8 cellular contexts compared by ENCODE assay signal in genomic region chr7:100190059-100190711, GRCh38. TPM values are rescaled to one million over a fixed set of nuclear protein-coding genes. Genes with fewer than 3 reads are reported as not detected.
DNase-seq lines count a peak whose midpoint lies in the region; ATAC-seq and TF ChIP-seq lines count a peak whose summit lies in the region.

No MANE protein-coding gene starts in this region.

- intact Hi-C loops in activated CD4-positive, alpha-beta T cell treated with anti-CD3 and anti-CD28 coated beads for 36 hours (cut with DNase I, micrococcal nuclease): loop anchor here (1.0 to 2.0 kb wide), 4 partner anchors 19 to 217 kb away; no protein-coding TSS in a partner anchor
- intact Hi-C loops in naive thymus-derived CD4-positive, alpha-beta T cell (cut with micrococcal nuclease): loop anchor here in 1 of 2 donors (1.0 kb wide), 5 partner anchors 21 to 217 kb away; no protein-coding TSS in a partner anchor

- H3K27ac Mint-ChIP-seq in activated CD4-positive, alpha-beta T cell treated with anti-CD3 and anti-CD28 coated beads for 36 hours: peak overlapping the region; percentile 81
- H3K27ac Mint-ChIP-seq in naive thymus-derived CD4-positive, alpha-beta T cell: peak overlapping the region in 8 of 9 donors; percentile 19 to 90 (median 76)

- no peaks in the 10 kb centered on the region for H3K9me3 ChIP-seq in naive thymus-derived CD4-positive, alpha-beta T cell (ENCODE audit: control insufficient read depth in 2 of 3, low read length in 3 of 3)

- ATAC-seq in activated CD4-positive, alpha-beta T cell treated with anti-CD3 and anti-CD28 coated beads for 36 hours: peak; percentile 91
- peak; percentile 86 for ATAC-seq in naive thymus-derived CD4-positive, alpha-beta T cell
- no peak for ATAC-seq in esophagus mucosa

- TF ChIP-seq CTCF in LNCaP clone FGC (IDR thresholded peaks at IDR 0.05; ENCODE audit: control insufficient read depth, extremely low read depth, insufficient read depth): peak; percentile 25; the same call in 1 of the 2 replicates

- POLR2A ChIA-PET in activated CD4-positive, alpha-beta T cell treated with anti-CD3 and anti-CD28 coated beads for 36 hours (lab: Charles Lee): interaction anchor here (1.3 kb wide), 1 partner anchor 206 kb away, joined by 3 read pairs; no protein-coding TSS in a partner anchor
- POLR2A ChIA-PET in naive thymus-derived CD4-positive, alpha-beta T cell (lab: Charles Lee): interaction anchor here (0.8 to 20.9 kb wide), 15 partner anchors 11 to 257 kb away, joined by 3 to 383 read pairs (median 6); partner anchors contain the start of genes GAL3ST4, GPC2, LAMTOR4 and MBLAC1

- no peaks in the 10 kb centered on the region for H3K9me3 Mint-ChIP-seq in activated CD4-positive, alpha-beta T cell treated with anti-CD3 and anti-CD28 coated beads for 36 hours (ENCODE audit: low read depth)
- H3K9me3 Mint-ChIP-seq in naive thymus-derived CD4-positive, alpha-beta T cell: no peaks in the 10 kb centered on the region

- peaks cover 0 to 22% of the 10 kb centered on the region in 2 donors for H3K4me1 ChIP-seq in naive thymus-derived CD4-positive, alpha-beta T cell (ENCODE audit: control insufficient read depth in 2 of 2, insufficient read depth in 2 of 2, low read length in 2 of 2)

- no peak overlapping the region for H3K4me3 Mint-ChIP-seq in activated CD4-positive, alpha-beta T cell treated with anti-CD3 and anti-CD28 coated beads for 36 hours
- peak overlapping the region in 3 of 10 donors; percentile 12 to 18 (median 15) for H3K4me3 Mint-ChIP-seq in naive thymus-derived CD4-positive, alpha-beta T cell

- H3K36me3 Mint-ChIP-seq in activated CD4-positive, alpha-beta T cell treated with anti-CD3 and anti-CD28 coated beads for 36 hours (ENCODE audit: low read depth): peaks cover 2% of the 10 kb centered on the region
- H3K36me3 Mint-ChIP-seq in naive thymus-derived CD4-positive, alpha-beta T cell: peaks cover 0 to 8% (median 0%) of the 10 kb centered on the region in 5 donors

- H3K27me3 Mint-ChIP-seq in activated CD4-positive, alpha-beta T cell treated with anti-CD3 and anti-CD28 coated beads for 36 hours: no peaks in the 10 kb centered on the region
- no peaks in the 10 kb centered on the region for H3K27me3 Mint-ChIP-seq in naive thymus-derived CD4-positive, alpha-beta T cell

- peak overlapping the region; percentile 15 for H3K27ac ChIP-seq in naive thymus-derived CD4-positive, alpha-beta T cell (ENCODE audit: low read depth, low read length)

- CTCF ChIA-PET in activated CD4-positive, alpha-beta T cell treated with anti-CD3 and anti-CD28 coated beads for 36 hours (lab: Charles Lee): interaction anchor here (0.6 to 2.7 kb wide), 21 partner anchors 8 to 775 kb away, joined by 3 to 20 read pairs (median 5); partner anchors contain the start of genes GPC2 and STAG3
- CTCF ChIA-PET in naive thymus-derived CD4-positive, alpha-beta T cell (lab: Charles Lee): interaction anchor here (0.5 to 3.4 kb wide), 19 partner anchors 10 to 153 kb away, joined by 3 to 34 read pairs (median 4); partner anchors contain the start of genes GAL3ST4, GPC2, LAMTOR4 and PVRIG

- DNase-seq in activated CD4-positive, alpha-beta T cell treated with anti-CD3 and anti-CD28 coated beads for 36 hours: no peak
- no peak for DNase-seq in activated CD4-positive, alpha-beta T cell treated with anti-CD3 and anti-CD28 coated beads for 1 hour
- DNase-seq in LNCaP clone FGC (ENCODE audit: low read depth) (no peak), astrocyte of the hippocampus (ENCODE audit: low read depth, low spot score) (peak; percentile 35), NCI-H2081 treated with DMSO at 0.1 percent for 48 hours (lab: John Stamatoyannopoulos, UW) (no peak), GF-D8 (lab: John Stamatoyannopoulos, UW) (no peak)
- peak in 7 of 9 donors; percentile 36 to 66 (median 56) for DNase-seq in naive thymus-derived CD4-positive, alpha-beta T cell

- no peak overlapping the region for H3K4me3 ChIP-seq in LNCaP clone FGC (ENCODE audit: low read depth, low read length)
- H3K4me3 ChIP-seq in naive thymus-derived CD4-positive, alpha-beta T cell (ENCODE audit: low read length): no peak overlapping the region

- H3K36me3 ChIP-seq in naive thymus-derived CD4-positive, alpha-beta T cell (ENCODE audit: control insufficient read depth in 2 of 3, insufficient read depth in 3 of 3, low read length in 3 of 3): no peaks in the 10 kb centered on the region

- no peaks in the 10 kb centered on the region for H3K27me3 ChIP-seq in naive thymus-derived CD4-positive, alpha-beta T cell (ENCODE audit: control insufficient read depth in 2 of 2, insufficient read depth in 2 of 2, low read length in 2 of 2)

- peaks cover 38% of the 10 kb centered on the region for H3K4me1 Mint-ChIP-seq in activated CD4-positive, alpha-beta T cell treated with anti-CD3 and anti-CD28 coated beads for 36 hours
- H3K4me1 Mint-ChIP-seq in naive thymus-derived CD4-positive, alpha-beta T cell: peaks cover 16 to 56% (median 50%) of the 10 kb centered on the region in 7 donors

RNA-seq across cellular contexts. Expression of gene STAG3, which starts 12.5 kb away (rescaled TPM):
- total RNA-seq in activated CD4-positive, alpha-beta T cell treated with anti-CD3 and anti-CD28 coated beads for 36 hours: 10 to 100 TPM; 24.7 to 28.3 TPM
- 10 to 100 TPM in 1 of 5 experiments, 1 to 10 TPM in 4; 5.5 to 24.6 (median 9.5) TPM for total RNA-seq in naive thymus-derived CD4-positive, alpha-beta T cell
- polyA plus RNA-seq in naive thymus-derived CD4-positive, alpha-beta T cell: 1 to 10 TPM; 2.4 to 6.5 TPM
- 0.48 TPM for total RNA-seq in esophagus mucosa

RNA-seq across cellular contexts. Expression of gene GPC2, which starts 13.0 kb away (rescaled TPM):
- total RNA-seq in activated CD4-positive, alpha-beta T cell treated with anti-CD3 and anti-CD28 coated beads for 36 hours: 1 to 10 TPM; 5.3 to 6.1 TPM
- 10 to 100 TPM in 4 of 5 experiments, 1 to 10 TPM in 1; 8.1 to 30.6 (median 18.2) TPM for total RNA-seq in naive thymus-derived CD4-positive, alpha-beta T cell
- under 1 TPM; 0.64 to 0.87 TPM for polyA plus RNA-seq in naive thymus-derived CD4-positive, alpha-beta T cell
- 0.20 TPM for total RNA-seq in esophagus mucosa

RNA-seq across cellular contexts. Expression of gene GAL3ST4, which starts 21.8 kb away (rescaled TPM):
- total RNA-seq in activated CD4-positive, alpha-beta T cell treated with anti-CD3 and anti-CD28 coated beads for 36 hours: 1 to 10 TPM; 4.6 to 7.2 TPM
- total RNA-seq in naive thymus-derived CD4-positive, alpha-beta T cell: 10 to 100 TPM in 4 of 5 experiments, 1 to 10 TPM in 1; 4.7 to 26.8 (median 16.7) TPM
- 10 to 100 TPM in 1 of 2 donors, 1 to 10 TPM in 1; 7.4 to 10.8 TPM for polyA plus RNA-seq in naive thymus-derived CD4-positive, alpha-beta T cell
- total RNA-seq in esophagus mucosa: 5.6 TPM

RNA-seq across cellular contexts. Expression of gene PVRIG, which starts 29.6 kb away (rescaled TPM):
- total RNA-seq in activated CD4-positive, alpha-beta T cell treated with anti-CD3 and anti-CD28 coated beads for 36 hours: 10 to 100 TPM; 26.9 to 27.7 TPM
- 10 to 100 TPM; 32.1 to 88.7 (median 66.2) TPM for total RNA-seq in naive thymus-derived CD4-positive, alpha-beta T cell
- 10 to 100 TPM; 69.5 to 81.0 TPM for polyA plus RNA-seq in naive thymus-derived CD4-positive, alpha-beta T cell
- 0.36 TPM for total RNA-seq in esophagus mucosa

RNA-seq across cellular contexts. Expression of gene TRAPPC14, which starts 31.7 kb away (rescaled TPM):
- 10 to 100 TPM; 15.0 to 17.6 TPM for total RNA-seq in activated CD4-positive, alpha-beta T cell treated with anti-CD3 and anti-CD28 coated beads for 36 hours
- 100 to 1,000 TPM in 1 of 5 experiments, 10 to 100 TPM in 4; 51.8 to 102 (median 70.2) TPM for total RNA-seq in naive thymus-derived CD4-positive, alpha-beta T cell
- 1 to 10 TPM; 3.2 to 5.9 TPM for polyA plus RNA-seq in naive thymus-derived CD4-positive, alpha-beta T cell
- total RNA-seq in esophagus mucosa: 16.3 TPM

Comparison
In these comparisons a context has a peak if more than half of its experiments do, and no peak if none do; other contexts are left out.
1. DNase-seq: peak in astrocyte of the hippocampus (single experiment) and naive thymus-derived CD4-positive, alpha-beta T cell (7 of 9); none in activated CD4-positive, alpha-beta T cell treated with anti-CD3 and anti-CD28 coated beads for 36 hours (single experiment), activated CD4-positive, alpha-beta T cell treated with anti-CD3 and anti-CD28 coated beads for 1 hour (single experiment), LNCaP clone FGC (single experiment), NCI-H2081 treated with DMSO at 0.1 percent for 48 hours (single experiment) and GF-D8 (single experiment).